Comparison of ENCODE assay signal across 1 cellular context in genomic region chr19:46866407-46867132, GRCh38.
TF ChIP-seq lines count a peak whose summit lies in the region.

No MANE protein-coding gene starts in this region.

TF ChIP-seq in neural cell, 6 proteins besides CTCF, POLR2A, EP300 and RAD21 (continued from another document):
- no peak for TF ChIP-seq REST (IDR thresholded peaks at IDR 0.05; ENCODE audit: borderline replicate concordance)
